28 cellular contexts compared by ENCODE assay signal in genomic region chr11:95155385-95155784, GRCh38.
"Had no signal": no experiment of that assay in that cellular context is flagged by ENCODE, and none has a peak within 500 bp of the region (broad histone marks: within the 10 kb centered on the region; RNA-seq: fewer than 3 reads in every experiment).

No MANE protein-coding gene starts in this region.

- H3K27ac ChIP-seq: brain microvascular endothelial cell, epithelial cell of prostate, hepatocyte had no signal

- H3K9me3 ChIP-seq: esophagus squamous epithelium, gastroesophageal sphincter, heart right ventricle had no signal

- H3K9me3 Mint-ChIP-seq: activated CD4-positive, alpha-beta memory T cell treated with anti-CD3 and anti-CD28 coated beads, Interleukin-2, amount 10 ng/mL, durations not matched to agents 7 days and 5 days; activated CD4-positive, alpha-beta T cell treated with anti-CD3 and anti-CD28 coated beads, Interleukin-2, amount 10 ng/mL, durations not matched to agents 7 days and 5 days; activated naive CD4-positive, alpha-beta T cell treated with anti-CD3 and anti-CD28 coated beads, Interleukin-2, amount 10 ng/mL, durations not matched to agents 7 days and 5 days; activated T-cell treated with anti-CD3 and anti-CD28 coated beads, Interleukin-2, amount 50 U/mL, for 24 hours; activated T-cell treated with anti-CD3 and anti-CD28 coated beads, Interleukin-2, amount 50 U/mL, for 72 hours; central memory CD8-positive, alpha-beta T cell had no signal

- H3K27me3 ChIP-seq: brain microvascular endothelial cell, esophagus squamous epithelium, gastroesophageal sphincter, heart right ventricle, hepatocyte had no signal

- H3K27me3 Mint-ChIP-seq: activated CD4-positive, alpha-beta memory T cell treated with anti-CD3 and anti-CD28 coated beads, Interleukin-2, amount 10 ng/mL, durations not matched to agents 7 days and 5 days; activated CD4-positive, alpha-beta T cell treated with anti-CD3 and anti-CD28 coated beads, Interleukin-2, amount 10 ng/mL, durations not matched to agents 7 days and 5 days; activated T-cell treated with anti-CD3 and anti-CD28 coated beads, Interleukin-2, amount 50 U/mL, for 24 hours; central memory CD8-positive, alpha-beta T cell had no signal

- H3K27ac Mint-ChIP-seq: activated CD4-positive, alpha-beta memory T cell treated with anti-CD3 and anti-CD28 coated beads, Interleukin-2, amount 10 ng/mL, durations not matched to agents 7 days and 5 days; activated CD4-positive, alpha-beta T cell treated with anti-CD3 and anti-CD28 coated beads, Interleukin-2, amount 10 ng/mL, durations not matched to agents 7 days and 5 days; activated naive CD4-positive, alpha-beta T cell treated with anti-CD3 and anti-CD28 coated beads, Interleukin-2, amount 10 ng/mL, durations not matched to agents 7 days and 5 days; activated T-cell treated with anti-CD3 and anti-CD28 coated beads, Interleukin-2, amount 50 U/mL, for 24 hours; activated T-cell treated with anti-CD3 and anti-CD28 coated beads, Interleukin-2, amount 50 U/mL, for 72 hours; WTC11 had no signal

- H3K4me2 ChIP-seq: hepatocyte had no signal

- H3K4me3 ChIP-seq: esophagus squamous epithelium, gastroesophageal sphincter, heart right ventricle, hepatocyte had no signal

- H2AFZ ChIP-seq: hepatocyte had no signal

- H3K4me3 Mint-ChIP-seq: activated CD4-positive, alpha-beta memory T cell treated with anti-CD3 and anti-CD28 coated beads, Interleukin-2, amount 10 ng/mL, durations not matched to agents 7 days and 5 days; activated CD4-positive, alpha-beta T cell treated with anti-CD3 and anti-CD28 coated beads, Interleukin-2, amount 10 ng/mL, durations not matched to agents 7 days and 5 days; activated naive CD4-positive, alpha-beta T cell treated with anti-CD3 and anti-CD28 coated beads, Interleukin-2, amount 10 ng/mL, durations not matched to agents 7 days and 5 days; activated T-cell treated with anti-CD3 and anti-CD28 coated beads, Interleukin-2, amount 50 U/mL, for 24 hours; activated T-cell treated with anti-CD3 and anti-CD28 coated beads, Interleukin-2, amount 50 U/mL, for 72 hours; central memory CD8-positive, alpha-beta T cell; WTC11 had no signal

- DNase-seq: activated CD4-positive, alpha-beta memory T cell treated with anti-CD3 and anti-CD28 coated beads, Interleukin-2, amount 10 ng/mL, durations not matched to agents 7 days and 5 days; activated CD4-positive, alpha-beta T cell treated with anti-CD3 and anti-CD28 coated beads for 1 hour; activated CD4-positive, alpha-beta T cell treated with anti-CD3 and anti-CD28 coated beads for 4 hours; activated CD4-positive, alpha-beta T cell treated with anti-CD3 and anti-CD28 coated beads, Interleukin-2, amount 10 ng/mL, durations not matched to agents 7 days and 5 days; activated CD4-positive, alpha-beta T cell treated with anti-CD3 and anti-CD28 coated beads, Interleukin-2, amount 50 U/mL, for 4 hours; activated CD8-positive, alpha-beta memory T cell treated with anti-CD3 and anti-CD28 coated beads, Interleukin-2, amount 50 U/mL, for 48 hours; activated gamma-delta T cell; activated naive CD4-positive, alpha-beta T cell; activated naive CD4-positive, alpha-beta T cell treated with anti-CD3 and anti-CD28 coated beads, Interleukin-2, amount 10 ng/mL, durations not matched to agents 7 days and 5 days; activated T-cell treated with anti-CD3 and anti-CD28 coated beads for 4 hours; activated T-cell treated with anti-CD3 and anti-CD28 coated beads, Interleukin-2, amount 50 U/mL, for 24 hours; activated T-cell treated with anti-CD3 and anti-CD28 coated beads, Interleukin-2, amount 50 U/mL, for 72 hours; amniotic stem cell; anterior cingulate cortex; brain microvascular endothelial cell; cortex of kidney; dermis blood vessel endothelial cell; effector CD4-positive, alpha-beta T cell; esophagus squamous epithelium; foreskin melanocyte; heart right ventricle; T-helper 1 cell; T-helper 2 cell had no signal

- ATAC-seq: activated T-cell treated with anti-CD3 and anti-CD28 coated beads, Interleukin-2, amount 50 U/mL, for 72 hours; gastroesophageal sphincter; heart right ventricle had no signal

- H3K79me2 ChIP-seq: hepatocyte had no signal

- H3K36me3 ChIP-seq: brain microvascular endothelial cell, esophagus squamous epithelium, gastroesophageal sphincter, heart right ventricle had no signal
